Comparison of ENCODE assay signal across 14 cellular contexts in genomic region chr2:222423186-222423585, GRCh38. TPM values are rescaled to one million over a fixed set of nuclear protein-coding genes. Genes with fewer than 3 reads are reported as not detected.
DNase-seq lines count a peak whose midpoint lies in the region; ATAC-seq and TF ChIP-seq lines count a peak whose summit lies in the region.
"Had no signal": no experiment of that assay in that cellular context is flagged by ENCODE, and none has a peak within 500 bp of the region (broad histone marks: within the 10 kb centered on the region; RNA-seq: fewer than 3 reads in every experiment).

No MANE protein-coding gene starts in this region.

- POLR2A ChIA-PET in activated naive CD8-positive, alpha-beta T cell treated with anti-CD3 and anti-CD28 coated beads, Interleukin-2, amount 10 ng/mL, durations not matched to agents 7 days and 5 days (lab: Charles Lee), result no interaction called here

- TF ChIP-seq CTCF in GM13977 (IDR thresholded peaks at IDR 0.05; ENCODE audit: extremely low read depth, insufficient read depth, missing control alignments) (no peak), nephron (IDR thresholded peaks at IDR 0.05; ENCODE audit: unreplicated experiment in 3 of 3) (no peak), brain microvascular endothelial cell (IDR thresholded peaks at IDR 0.05; ENCODE audit: low read depth, low read length, missing control alignments) (no peak), sigmoid colon (IDR thresholded peaks at IDR 0.05) (no peak)

- peaks cover 0 to 18% (median 15%) of the 10 kb centered on the region in 4 donors for H3K4me1 ChIP-seq in sigmoid colon
- H3K4me1 ChIP-seq: breast epithelium had no signal

- peak overlapping the region; percentile 90 for H3K4me3 Mint-ChIP-seq in activated CD4-positive, alpha-beta T cell treated with anti-CD3 and anti-CD28 coated beads, Interleukin-2, amount 10 ng/mL, durations not matched to agents 24 days and 14 days
- no peak overlapping the region for H3K4me3 Mint-ChIP-seq in activated naive CD8-positive, alpha-beta T cell treated with anti-CD3 and anti-CD28 coated beads, Interleukin-2, amount 10 ng/mL, durations not matched to agents 7 days and 5 days
- H3K4me3 Mint-ChIP-seq in nephron, result peak overlapping the region; percentile 80 to 91 (median 85)

- ATAC-seq in activated naive CD8-positive, alpha-beta T cell treated with anti-CD3 and anti-CD28 coated beads, Interleukin-2, amount 10 ng/mL, durations not matched to agents 7 days and 5 days (ENCODE audit: low read depth), result no peak

- no peaks in the 10 kb centered on the region for H3K36me3 ChIP-seq in brain microvascular endothelial cell (replicated peaks)
- H3K36me3 ChIP-seq in sigmoid colon, result no peaks in the 10 kb centered on the region
- H3K36me3 ChIP-seq: breast epithelium had no signal

- H3K27ac ChIP-seq in brain microvascular endothelial cell, result no peak overlapping the region
- H3K27ac ChIP-seq in sigmoid colon, result no peak overlapping the region
- H3K27ac ChIP-seq: breast epithelium had no signal

- WGBS in sigmoid colon, 2 donors, result 53 to 62% methylated on average over 3 of the region's 3 CpGs

- in situ Hi-C loops in GM13977 (cut with MboI; ENCODE audit: low pct_unique_long_range_greater_than_20kb, low sequenced_read_pairs, unreplicated experiment) (no loop called here), brain microvascular endothelial cell (cut with HindIII; ENCODE audit: low pct_ligation_motif_present, low sequenced_read_pairs) (no loop called here)

- H3K27ac Mint-ChIP-seq in activated CD4-positive, alpha-beta T cell treated with anti-CD3 and anti-CD28 coated beads, Interleukin-2, amount 10 ng/mL, durations not matched to agents 24 days and 14 days, result peak overlapping the region; percentile 98
- H3K27ac Mint-ChIP-seq in activated naive CD8-positive, alpha-beta T cell treated with anti-CD3 and anti-CD28 coated beads, Interleukin-2, amount 10 ng/mL, durations not matched to agents 7 days and 5 days, result peak overlapping the region; percentile 20
- H3K27ac Mint-ChIP-seq in nephron, result peak overlapping the region in 2 of 3 experiments; percentile 4 to 7

- peaks cover 28% of the 10 kb centered on the region for H3K27me3 Mint-ChIP-seq in activated CD4-positive, alpha-beta T cell treated with anti-CD3 and anti-CD28 coated beads, Interleukin-2, amount 10 ng/mL, durations not matched to agents 24 days and 14 days
- peaks cover 40% of the 10 kb centered on the region for H3K27me3 Mint-ChIP-seq in activated naive CD8-positive, alpha-beta T cell treated with anti-CD3 and anti-CD28 coated beads, Interleukin-2, amount 10 ng/mL, durations not matched to agents 7 days and 5 days
- peaks cover 77% of the 10 kb centered on the region for H3K27me3 Mint-ChIP-seq in nephron (ENCODE audit: low read depth)

- H3K9me3 ChIP-seq in sigmoid colon, result no peaks in the 10 kb centered on the region
- H3K9me3 ChIP-seq: breast epithelium had no signal

- DNase-seq in activated CD4-positive, alpha-beta T cell treated with anti-CD3 and anti-CD28 coated beads, Interleukin-2, amount 10 ng/mL, durations not matched to agents 24 days and 14 days, result no peak
- no peak for DNase-seq in activated CD4-positive, alpha-beta T cell treated with anti-CD3 and anti-CD28 coated beads for 48 hours
- peak; percentile 14 for DNase-seq in GM13977 (ENCODE audit: low spot score)
- no peak for DNase-seq in activated naive CD8-positive, alpha-beta T cell treated with anti-CD3 and anti-CD28 coated beads, Interleukin-2, amount 10 ng/mL, durations not matched to agents 7 days and 5 days
- DNase-seq in brain microvascular endothelial cell, result no peak
- no peak for DNase-seq in NCI-H2107 treated with DMSO at 0.1 percent for 48 hours (lab: John Stamatoyannopoulos, UW; ENCODE audit: unreplicated experiment)
- DNase-seq in sigmoid colon, result no peak
- DNase-seq: DND-41; effector CD8-positive, alpha-beta T cell; HCEC 1CT; NCI-H2029 had no signal

- H3K36me3 Mint-ChIP-seq in activated CD4-positive, alpha-beta T cell treated with anti-CD3 and anti-CD28 coated beads, Interleukin-2, amount 10 ng/mL, durations not matched to agents 24 days and 14 days (ENCODE audit: low read depth), result peaks cover 18% of the 10 kb centered on the region
- no peaks in the 10 kb centered on the region for H3K36me3 Mint-ChIP-seq in activated naive CD8-positive, alpha-beta T cell treated with anti-CD3 and anti-CD28 coated beads, Interleukin-2, amount 10 ng/mL, durations not matched to agents 7 days and 5 days
- no peaks in the 10 kb centered on the region for H3K36me3 Mint-ChIP-seq in nephron (ENCODE audit: low read depth)

- H3K27me3 ChIP-seq in brain microvascular endothelial cell (replicated peaks) (peaks cover 30% of the 10 kb centered on the region), sigmoid colon (peaks cover 17 to 58% (median 42%) of the 10 kb centered on the region in 3 donors)

- intact Hi-C loops in activated CD4-positive, alpha-beta T cell treated with anti-CD3 and anti-CD28 coated beads, Interleukin-2, amount 10 ng/mL, durations not matched to agents 24 days and 14 days (cut with micrococcal nuclease), result loop anchor here (2.0 to 10.0 kb wide), 2 partner anchors 104 to 1602 kb away; no protein-coding TSS in a partner anchor
- intact Hi-C loops in sigmoid colon (cut with DNase I), result no loop called here

- no peak for TF ChIP-seq EP300 in sigmoid colon (IDR thresholded peaks at IDR 0.05)

- no peak overlapping the region for H3K4me3 ChIP-seq in brain microvascular endothelial cell (ENCODE audit: low read depth, low read length)
- no peak overlapping the region for H3K4me3 ChIP-seq in sigmoid colon

- no peaks in the 10 kb centered on the region for H3K9me3 Mint-ChIP-seq in activated CD4-positive, alpha-beta T cell treated with anti-CD3 and anti-CD28 coated beads, Interleukin-2, amount 10 ng/mL, durations not matched to agents 24 days and 14 days
- H3K9me3 Mint-ChIP-seq in activated naive CD8-positive, alpha-beta T cell treated with anti-CD3 and anti-CD28 coated beads, Interleukin-2, amount 10 ng/mL, durations not matched to agents 7 days and 5 days, result peaks cover 2% of the 10 kb centered on the region
- H3K9me3 Mint-ChIP-seq in nephron, result no peaks in the 10 kb centered on the region

- H3K4me1 Mint-ChIP-seq in activated CD4-positive, alpha-beta T cell treated with anti-CD3 and anti-CD28 coated beads, Interleukin-2, amount 10 ng/mL, durations not matched to agents 24 days and 14 days, result peaks cover 46% of the 10 kb centered on the region
- H3K4me1 Mint-ChIP-seq in activated naive CD8-positive, alpha-beta T cell treated with anti-CD3 and anti-CD28 coated beads, Interleukin-2, amount 10 ng/mL, durations not matched to agents 7 days and 5 days, result peaks cover 10% of the 10 kb centered on the region
- peaks cover 32% of the 10 kb centered on the region for H3K4me1 Mint-ChIP-seq in nephron

- no peak for TF ChIP-seq POLR2A in sigmoid colon (IDR thresholded peaks at IDR 0.05)

RNA-seq across cellular contexts. Expression of gene SGPP2, which starts 1.2 kb away (rescaled TPM):
- total RNA-seq in activated CD4-positive, alpha-beta T cell treated with anti-CD3 and anti-CD28 coated beads, Interleukin-2, amount 10 ng/mL, durations not matched to agents 24 days and 14 days, result 22.9 and 23.0 TPM in 2 replicates
- 1 to 10 TPM in 1 of 2 experiments, under 1 TPM in 1; 0.89 to 1.2 TPM for total RNA-seq in activated naive CD8-positive, alpha-beta T cell treated with anti-CD3 and anti-CD28 coated beads, Interleukin-2, amount 10 ng/mL, durations not matched to agents 7 days and 5 days
- 1 to 10 TPM in 3 of 4 donors, under 1 TPM in 1; 0.49 to 1.1 (median 1.1) TPM for total RNA-seq in sigmoid colon
- 10 to 100 TPM in 1 of 3 donors, 1 to 10 TPM in 2; 6.0 to 25.1 (median 6.0) TPM for polyA plus RNA-seq in sigmoid colon
- total RNA-seq: LHCN-M2 had no signal

Comparison
In these comparisons a context has a peak if more than half of its experiments do, and no peak if none do; other contexts are left out.
1. H3K27ac Mint-ChIP-seq: peak in every context shown above with its lines; median percentile 98 in activated CD4-positive, alpha-beta T cell treated with anti-CD3 and anti-CD28 coated beads, Interleukin-2, amount 10 ng/mL, durations not matched to agents 24 days and 14 days; 20 in activated naive CD8-positive, alpha-beta T cell treated with anti-CD3 and anti-CD28 coated beads, Interleukin-2, amount 10 ng/mL, durations not matched to agents 7 days and 5 days; 6 in nephron.
2. RNA of gene SGPP2, which starts 1.2 kb away (total RNA-seq): 22.9 to 23.0 TPM in activated CD4-positive, alpha-beta T cell treated with anti-CD3 and anti-CD28 coated beads, Interleukin-2, amount 10 ng/mL, durations not matched to agents 24 days and 14 days; 0.89 to 1.2 TPM in activated naive CD8-positive, alpha-beta T cell treated with anti-CD3 and anti-CD28 coated beads, Interleukin-2, amount 10 ng/mL, durations not matched to agents 7 days and 5 days and 0.49 to 1.1 TPM in sigmoid colon; every median in the first group is over 10 times any median in the second.